Comparison of ENCODE assay signal across 1 cellular context in the genomic region with DNA sequence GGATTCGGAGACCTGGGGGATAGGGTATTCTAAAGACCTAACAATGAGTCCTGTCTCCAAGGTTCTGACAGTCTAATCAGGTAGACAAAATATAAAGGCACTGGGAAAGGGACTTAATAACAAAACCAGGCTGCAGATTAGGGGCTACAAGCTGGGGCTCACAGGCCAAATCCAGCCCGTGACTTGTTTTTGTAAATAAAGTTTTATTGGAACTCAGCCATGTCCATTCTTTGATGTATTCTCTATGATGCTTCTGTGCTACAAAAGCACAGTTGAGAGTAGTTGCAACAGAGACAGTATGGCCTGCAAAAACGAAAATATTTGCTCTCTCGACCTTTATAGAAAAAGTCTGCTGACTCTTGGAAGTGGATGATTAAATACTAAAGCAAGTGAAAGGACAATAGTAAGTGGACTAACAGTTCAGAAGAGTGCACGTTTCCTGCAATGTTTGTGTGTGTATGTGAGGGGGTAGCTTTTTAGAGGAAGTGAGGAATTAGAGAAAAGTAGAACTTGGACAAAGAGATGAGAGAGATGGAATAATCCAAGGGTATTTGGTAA.
A peak's percentile ranks its signal among the peaks of the same experiment; 100 is the strongest.
TF ChIP-seq lines count a peak whose summit lies in the region.

No MANE protein-coding gene starts in this region.

TF ChIP-seq in HepG2, 621 proteins besides CTCF, POLR2A, EP300 and RAD21 (continued from another document):
- TF ChIP-seq, protein P1, sequence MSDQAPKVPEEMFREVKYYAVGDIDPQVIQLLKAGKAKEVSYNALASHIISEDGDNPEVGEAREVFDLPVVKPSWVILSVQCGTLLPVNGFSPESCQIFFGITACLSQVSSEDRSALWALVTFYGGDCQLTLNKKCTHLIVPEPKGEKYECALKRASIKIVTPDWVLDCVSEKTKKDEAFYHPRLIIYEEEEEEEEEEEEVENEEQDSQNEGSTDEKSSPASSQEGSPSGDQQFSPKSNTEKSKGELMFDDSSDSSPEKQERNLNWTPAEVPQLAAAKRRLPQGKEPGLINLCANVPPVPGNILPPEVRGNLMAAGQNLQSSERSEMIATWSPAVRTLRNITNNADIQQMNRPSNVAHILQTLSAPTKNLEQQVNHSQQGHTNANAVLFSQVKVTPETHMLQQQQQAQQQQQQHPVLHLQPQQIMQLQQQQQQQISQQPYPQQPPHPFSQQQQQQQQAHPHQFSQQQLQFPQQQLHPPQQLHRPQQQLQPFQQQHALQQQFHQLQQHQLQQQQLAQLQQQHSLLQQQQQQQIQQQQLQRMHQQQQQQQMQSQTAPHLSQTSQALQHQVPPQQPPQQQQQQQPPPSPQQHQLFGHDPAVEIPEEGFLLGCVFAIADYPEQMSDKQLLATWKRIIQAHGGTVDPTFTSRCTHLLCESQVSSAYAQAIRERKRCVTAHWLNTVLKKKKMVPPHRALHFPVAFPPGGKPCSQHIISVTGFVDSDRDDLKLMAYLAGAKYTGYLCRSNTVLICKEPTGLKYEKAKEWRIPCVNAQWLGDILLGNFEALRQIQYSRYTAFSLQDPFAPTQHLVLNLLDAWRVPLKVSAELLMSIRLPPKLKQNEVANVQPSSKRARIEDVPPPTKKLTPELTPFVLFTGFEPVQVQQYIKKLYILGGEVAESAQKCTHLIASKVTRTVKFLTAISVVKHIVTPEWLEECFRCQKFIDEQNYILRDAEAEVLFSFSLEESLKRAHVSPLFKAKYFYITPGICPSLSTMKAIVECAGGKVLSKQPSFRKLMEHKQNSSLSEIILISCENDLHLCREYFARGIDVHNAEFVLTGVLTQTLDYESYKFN (CRISPR knock-in tag; conservative IDR thresholded peaks at IDR 0.05), result no peak
- TF ChIP-seq HDAC1 (CRISPR knock-in tag; IDR thresholded peaks at IDR 0.05), result no peak
- no peak for TF ChIP-seq MEIS2 (CRISPR knock-in tag; IDR thresholded peaks at IDR 0.05)
- no peak for TF ChIP-seq ZNF33B (CRISPR knock-in tag; IDR thresholded peaks at IDR 0.05)
- TF ChIP-seq BORCS8-MEF2B (CRISPR knock-in tag; IDR thresholded peaks at IDR 0.05), result no peak
- TF ChIP-seq MAFK (conservative IDR thresholded peaks at IDR 0.05 in 1 of 2, IDR thresholded peaks at IDR 0.05 in 1 of 2; ENCODE audit: low read length in 2 of 2), result no peak
- no peak for TF ChIP-seq ZNF552 (CRISPR knock-in tag; IDR thresholded peaks at IDR 0.05; ENCODE audit: borderline replicate concordance)
- peak; percentile 85; the same call in 1 of the 2 replicates for TF ChIP-seq ZNF7 (CRISPR knock-in tag; IDR thresholded peaks at IDR 0.05)
- no peak for TF ChIP-seq ZNF781 (CRISPR knock-in tag; IDR thresholded peaks at IDR 0.05; ENCODE audit: borderline replicate concordance, not compliant biosample characterization)
- no peak for TF ChIP-seq ZFP41 (CRISPR knock-in tag; IDR thresholded peaks at IDR 0.05; ENCODE audit: borderline replicate concordance)
- TF ChIP-seq NR2F6 (IDR thresholded peaks at IDR 0.05), result peak; percentile 41
- TF ChIP-seq NR2F6 (CRISPR knock-in tag; IDR thresholded peaks at IDR 0.05), result no peak
- no peak for TF ChIP-seq SOX13 (IDR thresholded peaks at IDR 0.05)
- TF ChIP-seq SOX13 (CRISPR knock-in tag; conservative IDR thresholded peaks at IDR 0.05 in 1 of 2, IDR thresholded peaks at IDR 0.05 in 1 of 2), result peak in 1 of 2 experiments; percentile 28; a peak in 1 of 4 replicates
- no peak for TF ChIP-seq PPARG (CRISPR knock-in tag; conservative IDR thresholded peaks at IDR 0.05)
- no peak for TF ChIP-seq NFE2L2 (IDR thresholded peaks at IDR 0.05; ENCODE audit: low read length)
- no peak for TF ChIP-seq SIN3B (IDR thresholded peaks at IDR 0.05; ENCODE audit: low read length)
- no peak for TF ChIP-seq GABPB1 (CRISPR knock-in tag; IDR thresholded peaks at IDR 0.05)
- TF ChIP-seq XRCC5 (optimal IDR thresholded peaks at IDR 0.05; ENCODE audit: low read length), result no peak
- no peak for TF ChIP-seq SCMH1 (CRISPR knock-in tag; IDR thresholded peaks at IDR 0.05; ENCODE audit: borderline replicate concordance)
- TF ChIP-seq ZNF232 (CRISPR knock-in tag; IDR thresholded peaks at IDR 0.05; ENCODE audit: borderline replicate concordance), result no peak
